ENCODE assay signal across 7 cellular contexts in genomic region chr2:239106314-239106908, GRCh38.
DNase-seq lines count a peak whose midpoint lies in the region; ATAC-seq, FAIRE-seq and TF ChIP-seq lines count a peak whose summit lies in the region.

No MANE protein-coding gene starts in this region.

- TF ChIP-seq CTCF in VCaP (conservative IDR thresholded peaks at IDR 0.05), result peak; percentile 92

- FAIRE-seq in small intestine (lab: Jason Lieb, UNC), result no peak

- no peaks in the 10 kb centered on the region for H3K27me3 ChIP-seq in small intestine (ENCODE audit: control insufficient read depth in 2 of 2, insufficient read depth in 2 of 2, low read length in 2 of 2)

- no peaks in the 10 kb centered on the region for H3K9me3 ChIP-seq in small intestine (ENCODE audit: control insufficient read depth, low read depth)

- DNase-seq in EH (ENCODE audit: low read depth) (peak; percentile 80), KBM-7 (peak; percentile 37), left cardiac atrium (no peak), small intestine (peak; percentile 43)

- no peaks in the 10 kb centered on the region for H3K4me1 ChIP-seq in small intestine (ENCODE audit: control insufficient read depth in 2 of 2, insufficient read depth in 1 of 2, low read depth in 1 of 2, low read length in 1 of 2)

- in situ Hi-C loops in KBM-7 (cut with MboI; ENCODE audit: low pct_unique_long_range_greater_than_20kb, low sequenced_read_pairs), result no loop called here

- 61 to 71% (median 62%) methylated on average over 10 to 11 of the region's 11 CpGs for WGBS in small intestine, 3 donors

- peaks cover 10 to 12% of the 10 kb centered on the region in 2 donors for H3K36me3 ChIP-seq in small intestine (ENCODE audit: control insufficient read depth in 2 of 2, insufficient read depth in 2 of 2, low read length in 2 of 2)

- intact Hi-C loops in left cardiac atrium (cut with DNase I), result loop anchor here (5.0 kb wide), 2 partner anchors 69 to 74 kb away; no protein-coding TSS in a partner anchor

- ATAC-seq in left cardiac atrium (peak; percentile 43 to 62), GM19463 (IDR thresholded peaks at IDR 0.05; ENCODE audit: unreplicated experiment) (no peak), GM21717 (IDR thresholded peaks at IDR 0.05; ENCODE audit: unreplicated experiment) (no peak)

- H3K27ac ChIP-seq in VCaP (peak overlapping the region; percentile 98), small intestine (ENCODE audit: low read depth in 1 of 2, low read length in 1 of 2) (no peak overlapping the region)

- no peak overlapping the region for H3K4me3 ChIP-seq in small intestine (ENCODE audit: low read depth in 1 of 2, low read length in 2 of 2)

Comparison
In these comparisons a context has a peak if more than half of its experiments do, and no peak if none do; other contexts are left out.
1. ATAC-seq: peak in left cardiac atrium (2 of 2); none in GM19463 (single experiment) and GM21717 (single experiment).